In the genomic region with DNA sequence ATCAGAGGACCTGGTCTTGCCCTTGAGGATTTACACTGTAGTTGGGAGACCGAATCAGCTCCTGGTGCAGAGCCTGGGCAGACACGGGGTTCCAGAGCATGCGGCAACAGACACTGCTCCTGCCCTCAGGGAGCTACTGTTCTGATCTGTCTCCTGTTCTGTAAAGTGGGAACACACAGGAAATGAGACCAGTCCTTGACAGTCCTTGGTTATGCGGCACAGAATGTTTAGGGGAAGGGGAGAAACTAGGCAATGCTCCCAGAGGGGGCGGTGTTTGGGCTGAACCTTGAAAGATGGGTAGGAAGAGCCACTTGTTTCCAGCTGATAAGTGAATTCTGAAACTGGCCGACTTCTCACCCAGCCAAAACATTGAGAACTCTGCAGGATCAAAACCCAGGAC, we compare ENCODE assay signal across 16 cellular contexts.
DNase-seq lines count a peak whose midpoint lies in the region; ATAC-seq and TF ChIP-seq lines count a peak whose summit lies in the region.
"Had no signal": no experiment of that assay in that cellular context is flagged by ENCODE, and none has a peak within 500 bp of the region (broad histone marks: within the 10 kb centered on the region; RNA-seq: fewer than 3 reads in every experiment).

No MANE protein-coding gene starts in this region.

- peak; percentile 15 for DNase-seq in ELF-1 (ENCODE audit: low read depth, low spot score)
- DNase-seq in WTC11 (ENCODE audit: low spot score) = no peak
- DNase-seq in stomach = no peak
- no peak for DNase-seq in sciatic nerve (ENCODE audit: low spot score)
- no peak for DNase-seq in Calu3
- DNase-seq: C1 segment of cervical spinal cord, NCI-H1417 treated with DMSO at 0.1 percent for 48 hours, NCI-H2029, NCI-H510A, NCI-H82, SHP77 had no signal

- H3K27me3 Mint-ChIP-seq in WTC11 (ENCODE audit: low read depth) (0 out of 2 replicates have a peak, but pooled peaks cover 3% of the 10 kb centered on the region), Calu3 (ENCODE audit: unreplicated experiment) (no peaks in the 10 kb centered on the region)
- H3K27me3 Mint-ChIP-seq: IgD-negative memory B cell had no signal

- 90 to 96% (median 93%) methylated on average over 6 of the region's 6 CpGs for WGBS in stomach, 5 donors

- H3K27ac Mint-ChIP-seq in WTC11 = no peak overlapping the region
- H3K27ac Mint-ChIP-seq in Calu3 (ENCODE audit: unreplicated experiment) = no peak overlapping the region

- H3K9ac ChIP-seq in muscle layer of colon (ENCODE audit: low read length) = no peak overlapping the region

- peak; percentile 22 for ATAC-seq in WTC11
- ATAC-seq in GM21717 (IDR thresholded peaks at IDR 0.05; ENCODE audit: unreplicated experiment) = no peak
- no peak for ATAC-seq in sciatic nerve
- ATAC-seq: Panc1 had no signal

- H3K27me3 ChIP-seq in muscle layer of colon (ENCODE audit: control insufficient read depth in 1 of 2, insufficient read depth in 2 of 2, low read length in 2 of 2) = no peaks in the 10 kb centered on the region
- no peaks in the 10 kb centered on the region for H3K27me3 ChIP-seq in stomach

- H3K9me3 ChIP-seq in muscle layer of colon (ENCODE audit: low read length) (no peaks in the 10 kb centered on the region), stomach (no peaks in the 10 kb centered on the region)
- H3K9me3 ChIP-seq: HAP-1 had no signal

- CTCF ChIA-PET in WTC11 (lab: Charles Lee) = interaction anchor here (1.1 to 1.3 kb wide), 3 partner anchors 51 to 362 kb away, joined by 3 to 4 read pairs (median 3); no protein-coding TSS in a partner anchor
- CTCF ChIA-PET in Calu3 (lab: Charles Lee) = no interaction called here

- H3K4me3 Mint-ChIP-seq in WTC11 = no peak overlapping the region
- H3K4me3 Mint-ChIP-seq in Calu3 (ENCODE audit: low read depth, unreplicated experiment) = no peak overlapping the region

- POLR2A ChIA-PET in WTC11 (lab: Charles Lee) = no interaction called here

- H3K4me3 ChIP-seq in muscle layer of colon (ENCODE audit: low read depth in 1 of 2, low read length in 2 of 2) = no peak overlapping the region
- no peak overlapping the region for H3K4me3 ChIP-seq in stomach
- H3K4me3 ChIP-seq: HAP-1 had no signal

- intact Hi-C loops in stomach (cut with DNase I; ENCODE audit: low total_unique reads) (no loop called here), sciatic nerve (cut with DNase I) (no loop called here), Calu3 (cut with micrococcal nuclease; ENCODE audit: unreplicated experiment) (no loop called here)

- no peaks in the 10 kb centered on the region for H3K36me3 ChIP-seq in muscle layer of colon (ENCODE audit: insufficient read depth, low read length)
- no peaks in the 10 kb centered on the region for H3K36me3 ChIP-seq in stomach
- H3K36me3 ChIP-seq: HAP-1 had no signal

- TF ChIP-seq EP300 in stomach (IDR thresholded peaks at IDR 0.05) = no peak

- TF ChIP-seq POLR2A in stomach (IDR thresholded peaks at IDR 0.05) = no peak

- TF ChIP-seq CTCF in WTC11 (IDR thresholded peaks at IDR 0.05) (no peak), stomach (IDR thresholded peaks at IDR 0.05) (no peak), Calu3 (IDR thresholded peaks at IDR 0.05; ENCODE audit: unreplicated experiment) (no peak)

- H3K4me1 Mint-ChIP-seq in WTC11 (peaks cover 24% of the 10 kb centered on the region), Calu3 (ENCODE audit: low read depth, unreplicated experiment) (no peaks in the 10 kb centered on the region)

- no peaks in the 10 kb centered on the region for H3K9me3 Mint-ChIP-seq in WTC11
- no peaks in the 10 kb centered on the region for H3K9me3 Mint-ChIP-seq in Calu3 (ENCODE audit: low read depth, unreplicated experiment)
- H3K9me3 Mint-ChIP-seq: IgD-negative memory B cell had no signal

- H3K27ac ChIP-seq in muscle layer of colon (ENCODE audit: low read depth, low read length) (peak overlapping the region; percentile 88), stomach (peak overlapping the region in 3 of 5 donors; percentile 25 to 81 (median 74))

- no TSS peak for BruUV-seq in Calu3 (replicated peaks; lab: Mats Ljungman, UMichigan)

- H3K4me1 ChIP-seq in muscle layer of colon (ENCODE audit: insufficient read depth, low read length) = peaks cover 62% of the 10 kb centered on the region
- peaks cover 13 to 69% (median 35%) of the 10 kb centered on the region in 4 donors for H3K4me1 ChIP-seq in stomach
- H3K4me1 ChIP-seq: HAP-1 had no signal

- H3K36me3 Mint-ChIP-seq in WTC11 (no peaks in the 10 kb centered on the region), Calu3 (ENCODE audit: insufficient read depth, unreplicated experiment) (no peaks in the 10 kb centered on the region)
- H3K36me3 Mint-ChIP-seq: IgD-negative memory B cell had no signal

TF ChIP-seq in WTC11, 78 proteins besides CTCF, POLR2A, EP300 and RAD21:
- TF ChIP-seq IRF2 (CRISPR knock-in tag; IDR thresholded peaks at IDR 0.05; ENCODE audit: borderline replicate concordance, low read depth) (no peak), ZNF532 (CRISPR knock-in tag; IDR thresholded peaks at IDR 0.05; ENCODE audit: borderline replicate concordance) (no peak), NFE2L1 (CRISPR knock-in tag; IDR thresholded peaks at IDR 0.05) (no peak), ATF6 (CRISPR knock-in tag; IDR thresholded peaks at IDR 0.05) (no peak), FOXJ3 (CRISPR knock-in tag; IDR thresholded peaks at IDR 0.05; ENCODE audit: borderline replicate concordance) (no peak)
- TF ChIP-seq, protein P1, sequence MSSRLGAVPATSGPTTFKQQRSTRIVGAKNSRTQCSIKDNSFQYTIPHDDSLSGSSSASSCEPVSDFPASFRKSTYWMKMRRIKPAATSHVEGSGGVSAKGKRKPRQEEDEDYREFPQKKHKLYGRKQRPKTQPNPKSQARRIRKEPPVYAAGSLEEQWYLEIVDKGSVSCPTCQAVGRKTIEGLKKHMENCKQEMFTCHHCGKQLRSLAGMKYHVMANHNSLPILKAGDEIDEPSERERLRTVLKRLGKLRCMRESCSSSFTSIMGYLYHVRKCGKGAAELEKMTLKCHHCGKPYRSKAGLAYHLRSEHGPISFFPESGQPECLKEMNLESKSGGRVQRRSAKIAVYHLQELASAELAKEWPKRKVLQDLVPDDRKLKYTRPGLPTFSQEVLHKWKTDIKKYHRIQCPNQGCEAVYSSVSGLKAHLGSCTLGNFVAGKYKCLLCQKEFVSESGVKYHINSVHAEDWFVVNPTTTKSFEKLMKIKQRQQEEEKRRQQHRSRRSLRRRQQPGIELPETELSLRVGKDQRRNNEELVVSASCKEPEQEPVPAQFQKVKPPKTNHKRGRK (CRISPR knock-in tag; IDR thresholded peaks at IDR 0.05; ENCODE audit: borderline replicate concordance) = no peak
